In genomic region chr11:124669193-124669592, GRCh38 we compare ENCODE assay signal across 8 cellular contexts. TPM values are rescaled to one million over a fixed set of nuclear protein-coding genes. Genes with fewer than 3 reads are reported as not detected.
DNase-seq lines count a peak whose midpoint lies in the region; ATAC-seq and TF ChIP-seq lines count a peak whose summit lies in the region.

No MANE protein-coding gene starts in this region.

- no peaks in the 10 kb centered on the region for H3K36me3 ChIP-seq in prostate gland

- H3K27ac Mint-ChIP-seq in activated CD8-positive, alpha-beta T cell treated with anti-CD3 and anti-CD28 coated beads, Interleukin-2, amount 10 ng/mL, durations not matched to agents 7 days and 5 days: no peak overlapping the region

- no peaks in the 10 kb centered on the region for H3K9me3 ChIP-seq in prostate gland

- H3K4me1 ChIP-seq in prostate gland (replicated peaks): no peaks in the 10 kb centered on the region

- H3K4me3 Mint-ChIP-seq in activated CD8-positive, alpha-beta T cell treated with anti-CD3 and anti-CD28 coated beads, Interleukin-2, amount 10 ng/mL, durations not matched to agents 7 days and 5 days: no peak overlapping the region

- H3K36me3 Mint-ChIP-seq in activated CD8-positive, alpha-beta T cell treated with anti-CD3 and anti-CD28 coated beads, Interleukin-2, amount 10 ng/mL, durations not matched to agents 7 days and 5 days (ENCODE audit: low read depth): peaks cover 4% of the 10 kb centered on the region

- peak in 5 of 6 experiments; percentile 14 to 71 (median 32) for DNase-seq in stimulated activated naive CD4-positive, alpha-beta T cell (lab: John Stamatoyannopoulos, UW)
- DNase-seq in stimulated activated naive CD4-positive, alpha-beta T cell treated with Interleukin-2 at 50 U/mL for 16 hours (lab: John Stamatoyannopoulos, UW): no peak
- DNase-seq in NCI-H69 (lab: John Stamatoyannopoulos, UW) (peak; percentile 56), fibroblast of the aortic adventitia (ENCODE audit: low read depth) (peak; percentile 68), prostate gland (ENCODE audit: low spot score) (peak; percentile 48), GOT3 (lab: John Stamatoyannopoulos, UW) (no peak)
- peak; percentile 60 for DNase-seq in activated CD8-positive, alpha-beta T cell treated with anti-CD3 and anti-CD28 coated beads, Interleukin-2, amount 10 ng/mL, durations not matched to agents 7 days and 5 days

- POLR2A ChIA-PET in activated CD8-positive, alpha-beta T cell treated with anti-CD3 and anti-CD28 coated beads, Interleukin-2, amount 10 ng/mL, durations not matched to agents 7 days and 5 days (lab: Charles Lee): interaction anchor here (0.7 to 1.0 kb wide), 2 partner anchors 77 to 131 kb away, joined by 3 read pairs; partner anchors contain the start of gene MSANTD2

- no peak overlapping the region for H3K27ac ChIP-seq in prostate gland

- TF ChIP-seq CTCF in fibroblast of the aortic adventitia (IDR thresholded peaks at IDR 0.05; ENCODE audit: insufficient read depth, low read length) (peak; percentile 81), prostate gland (IDR thresholded peaks at IDR 0.05) (peak; percentile 65 to 82 (median 74))

- 19% methylated on average over 8 of the region's 8 CpGs for WGBS in prostate gland

- no peaks in the 10 kb centered on the region for H3K9me3 Mint-ChIP-seq in activated CD8-positive, alpha-beta T cell treated with anti-CD3 and anti-CD28 coated beads, Interleukin-2, amount 10 ng/mL, durations not matched to agents 7 days and 5 days (ENCODE audit: insufficient read depth)

- CTCF ChIA-PET in activated CD8-positive, alpha-beta T cell treated with anti-CD3 and anti-CD28 coated beads, Interleukin-2, amount 10 ng/mL, durations not matched to agents 7 days and 5 days (lab: Charles Lee): interaction anchor here (0.6 to 6.0 kb wide), 33 partner anchors 9 to 207 kb away, joined by 3 to 108 read pairs (median 7); partner anchors contain the start of genes ESAM and MSANTD2

- H3K27me3 ChIP-seq in prostate gland (replicated peaks; ENCODE audit: insufficient read depth): no peaks in the 10 kb centered on the region

- no peaks in the 10 kb centered on the region for H3K27me3 Mint-ChIP-seq in activated CD8-positive, alpha-beta T cell treated with anti-CD3 and anti-CD28 coated beads, Interleukin-2, amount 10 ng/mL, durations not matched to agents 7 days and 5 days (ENCODE audit: low read depth)

- no peak for TF ChIP-seq POLR2A in prostate gland (IDR thresholded peaks at IDR 0.05)

- H3K4me1 Mint-ChIP-seq in activated CD8-positive, alpha-beta T cell treated with anti-CD3 and anti-CD28 coated beads, Interleukin-2, amount 10 ng/mL, durations not matched to agents 7 days and 5 days (ENCODE audit: low read depth): peaks cover 24% of the 10 kb centered on the region

- intact Hi-C loops in prostate gland (cut with DNase I): loop anchor here (2.0 kb wide), 1 partner anchor 168 kb away; no protein-coding TSS in a partner anchor

- ATAC-seq in HG02973 (IDR thresholded peaks at IDR 0.05; ENCODE audit: unreplicated experiment): peak; percentile 36
- ATAC-seq in activated CD8-positive, alpha-beta T cell treated with anti-CD3 and anti-CD28 coated beads, Interleukin-2, amount 10 ng/mL, durations not matched to agents 7 days and 5 days: no peak

- no peak overlapping the region for H3K4me3 ChIP-seq in fibroblast of the aortic adventitia (ENCODE audit: low read depth, low read length)
- H3K4me3 ChIP-seq in prostate gland: no peak overlapping the region

RNA-seq across cellular contexts. Expression of gene SIAE, which starts 4.3 kb away (rescaled TPM):
- 1 to 10 TPM; 4.8 to 5.7 TPM for total RNA-seq in activated CD8-positive, alpha-beta T cell treated with anti-CD3 and anti-CD28 coated beads, Interleukin-2, amount 10 ng/mL, durations not matched to agents 7 days and 5 days
- total RNA-seq in fibroblast of the aortic adventitia (ENCODE audit: low replicate concordance) (14.6 and 15.1 TPM in 2 replicates), prostate gland (10 to 100 TPM; 20.4 to 30.1 TPM)

RNA-seq across cellular contexts. Expression of gene SPA17, which starts 4.5 kb away (rescaled TPM):
- 1 to 10 TPM; 2.6 TPM for total RNA-seq in activated CD8-positive, alpha-beta T cell treated with anti-CD3 and anti-CD28 coated beads, Interleukin-2, amount 10 ng/mL, durations not matched to agents 7 days and 5 days
- total RNA-seq in fibroblast of the aortic adventitia (ENCODE audit: low replicate concordance): 3.9 and 9.1 TPM in 2 replicates
- total RNA-seq in prostate gland: 10 to 100 TPM; 14.7 to 20.8 TPM

RNA-seq across cellular contexts. Expression of gene TBRG1, which starts 46.5 kb away (rescaled TPM):
- 10 to 100 TPM; 36.2 to 41.3 TPM for total RNA-seq in activated CD8-positive, alpha-beta T cell treated with anti-CD3 and anti-CD28 coated beads, Interleukin-2, amount 10 ng/mL, durations not matched to agents 7 days and 5 days
- 31.2 and 46.2 TPM in 2 replicates for total RNA-seq in fibroblast of the aortic adventitia (ENCODE audit: low replicate concordance)
- 10 to 100 TPM; 30.8 to 33.8 TPM for total RNA-seq in prostate gland

RNA-seq across cellular contexts. Expression of gene PANX3, which starts 58.0 kb away (rescaled TPM):
- total RNA-seq in activated CD8-positive, alpha-beta T cell treated with anti-CD3 and anti-CD28 coated beads, Interleukin-2, amount 10 ng/mL, durations not matched to agents 7 days and 5 days: not detected
- total RNA-seq in fibroblast of the aortic adventitia (ENCODE audit: low replicate concordance): not detected in 2 replicates
- total RNA-seq in prostate gland: not detected

Comparison
In these comparisons a context has a peak if more than half of its experiments do, and no peak if none do; other contexts are left out.
1. DNase-seq: peak in stimulated activated naive CD4-positive, alpha-beta T cell (5 of 6), NCI-H69 (single experiment), activated CD8-positive, alpha-beta T cell treated with anti-CD3 and anti-CD28 coated beads, Interleukin-2, amount 10 ng/mL, durations not matched to agents 7 days and 5 days (single experiment), fibroblast of the aortic adventitia (single experiment) and prostate gland (single experiment); none in stimulated activated naive CD4-positive, alpha-beta T cell treated with Interleukin-2 at 50 U/mL for 16 hours (single experiment) and GOT3 (single experiment).